ENCODE assay signal across 11 cellular contexts in the genomic region with DNA sequence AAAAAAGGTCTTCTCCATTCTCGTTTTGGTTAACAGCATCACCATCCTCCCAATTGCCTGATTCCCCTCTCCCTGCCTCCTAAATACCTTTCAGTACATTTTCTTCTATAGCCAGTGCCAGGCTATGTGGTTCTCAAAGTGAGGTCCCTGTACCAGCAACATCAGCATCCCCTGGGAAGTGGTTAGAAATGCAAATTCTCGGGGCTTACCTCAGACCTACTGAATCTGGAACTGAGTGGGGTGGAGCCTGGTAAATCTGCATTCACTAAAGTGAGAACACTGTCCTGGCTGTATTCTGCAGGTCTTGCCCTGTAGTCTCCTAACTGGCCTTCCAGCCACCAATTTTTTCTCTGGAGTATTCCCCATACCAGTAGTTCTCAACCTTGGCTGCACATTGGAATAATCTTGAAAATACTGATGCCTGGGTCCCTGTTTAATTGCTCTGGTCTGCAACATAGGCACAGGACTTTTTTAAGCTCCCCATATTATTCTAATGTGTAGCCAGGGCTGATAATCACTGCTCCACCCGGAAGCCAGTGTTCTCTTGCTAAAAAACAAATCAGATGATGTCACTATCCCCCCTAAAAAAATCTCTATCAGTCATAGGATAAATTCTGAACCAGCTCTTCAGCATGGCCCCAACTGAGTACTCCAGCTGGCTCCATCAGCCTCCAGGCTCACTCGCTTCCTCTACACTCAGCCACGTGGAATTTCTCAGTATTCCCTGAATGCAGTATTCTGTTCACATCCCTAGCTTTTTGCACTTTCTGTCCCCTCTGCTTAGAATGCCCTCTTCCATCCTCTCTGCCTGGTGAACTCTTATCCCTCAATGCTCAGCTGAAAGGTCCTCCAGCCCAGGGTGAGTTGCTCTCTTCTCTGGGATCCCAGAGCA.
A peak's percentile ranks its signal among the peaks of the same experiment; 100 is the strongest.
DNase-seq lines count a peak whose midpoint lies in the region; ATAC-seq lines count a peak whose summit lies in the region.
"Had no signal": no experiment of that assay in that cellular context is flagged by ENCODE, and none has a peak within 500 bp of the region (broad histone marks: within the 10 kb centered on the region; RNA-seq: fewer than 3 reads in every experiment).

No MANE protein-coding gene starts in this region.

- DNase-seq in foreskin melanocyte (peak; percentile 61), NCI-H345 (lab: John Stamatoyannopoulos, UW) (no peak), OCI-M1 (lab: John Stamatoyannopoulos, UW) (no peak)
- no peak for DNase-seq in activated CD4-positive, alpha-beta T cell treated with anti-CD3 and anti-CD28 coated beads, Interleukin-2, amount 50 U/mL, for 4 hours
- no peak for DNase-seq in NK-92 treated with Interleukin-12 subunit alpha and Interleukin-12 subunit beta, amount 100 ng/mL, for 24 hours (lab: John Stamatoyannopoulos, UW)
- DNase-seq: activated T-cell treated with anti-CD3 and anti-CD28 coated beads for 4 hours, Caco-2, NCI-H187 had no signal

- peak; percentile 75 for ATAC-seq in GM18868 (IDR thresholded peaks at IDR 0.05; ENCODE audit: unreplicated experiment)
- peak; percentile 93 for ATAC-seq in GM21825 (IDR thresholded peaks at IDR 0.05; ENCODE audit: unreplicated experiment)
- ATAC-seq in HG03354 (IDR thresholded peaks at IDR 0.05; ENCODE audit: poor library complexity, severe bottlenecking, unreplicated experiment) = peak; percentile 90
